Comparison of ENCODE assay signal across 8 cellular contexts in the genomic region with DNA sequence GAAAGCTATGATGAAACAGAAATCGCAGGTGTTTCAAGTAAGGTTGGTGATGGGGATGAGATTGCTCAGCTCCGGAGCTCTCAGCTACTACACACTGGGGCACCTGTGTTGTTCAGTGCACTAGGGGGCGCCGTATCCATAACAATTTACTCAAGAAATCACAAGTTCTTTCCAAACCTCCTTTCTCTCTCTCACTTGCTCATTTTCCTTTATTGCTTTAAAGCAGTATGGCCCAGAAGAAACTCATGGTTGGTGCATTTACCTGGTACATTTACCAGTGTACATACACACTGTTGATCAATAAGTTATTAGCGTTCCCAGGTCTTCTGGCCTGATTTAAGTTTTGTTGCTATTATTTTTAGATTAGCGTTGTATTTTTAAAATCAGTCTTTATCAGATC.
DNase-seq lines count a peak whose midpoint lies in the region; ATAC-seq and TF ChIP-seq lines count a peak whose summit lies in the region.

No MANE protein-coding gene starts in this region.

- TF ChIP-seq CTCF in GM12875 (IDR thresholded peaks at IDR 0.05; ENCODE audit: borderline replicate concordance, insufficient read depth, low read depth, low read length) (peak; percentile 68), VCaP (conservative IDR thresholded peaks at IDR 0.05) (peak; percentile 83), MCF 10A (IDR thresholded peaks at IDR 0.05; ENCODE audit: unreplicated experiment) (peak; percentile 72)

- H3K9me3 Mint-ChIP-seq in MCF 10A (ENCODE audit: unreplicated experiment) = no peaks in the 10 kb centered on the region

- no TSS peak for BruUV-seq in MCF 10A (replicated peaks; lab: Mats Ljungman, UMichigan)

- H3K27ac Mint-ChIP-seq in MCF 10A (ENCODE audit: low read depth, unreplicated experiment) = no peak overlapping the region

- peak; percentile 83 for ATAC-seq in HG02885 (IDR thresholded peaks at IDR 0.05; ENCODE audit: poor library complexity, unreplicated experiment)

- H3K4me3 Mint-ChIP-seq in MCF 10A (ENCODE audit: unreplicated experiment) = no peak overlapping the region

- CTCF ChIA-PET in MCF 10A (lab: Yijun Ruan, JAX) = interaction anchor here (0.5 to 4.5 kb wide), 16 partner anchors 10 to 435 kb away, joined by 3 to 50 read pairs (median 3); no protein-coding TSS in a partner anchor

- DNase-seq in NCI-H2196 (lab: John Stamatoyannopoulos, UW; ENCODE audit: unreplicated experiment) (peak; percentile 71), MCF 10A (ENCODE audit: unreplicated experiment) (peak; percentile 78), inferior parietal cortex (ENCODE audit: extremely low spot score) (peak; percentile 80), middle frontal gyrus (ENCODE audit: extremely low spot score, low spot score) (no peak)
- peak; percentile 74 to 86 for DNase-seq in stimulated activated CD4-positive, alpha-beta T cell treated with anti-CD3 and anti-CD28 coated beads, Interleukin-1b, Interleukin-23, amount 100 ng/mL, for 4 hours (ENCODE audit: low read depth in 2 of 2)

- H3K4me3 ChIP-seq in GM12875 (ENCODE audit: low read depth, low read length) = no peak overlapping the region

- peak overlapping the region; percentile 88 for H3K27ac ChIP-seq in VCaP

- H3K4me1 Mint-ChIP-seq in MCF 10A (ENCODE audit: insufficient read depth, unreplicated experiment) = peaks cover 11% of the 10 kb centered on the region

- H3K27me3 Mint-ChIP-seq in MCF 10A (ENCODE audit: insufficient read depth, unreplicated experiment) = no peaks in the 10 kb centered on the region

- POLR2A ChIA-PET in MCF 10A (lab: Yijun Ruan, JAX) = interaction anchor here (0.8 to 1.0 kb wide), 6 partner anchors 21 to 351 kb away, joined by 3 to 7 read pairs (median 4); no protein-coding TSS in a partner anchor

- intact Hi-C loops in MCF 10A (cut with micrococcal nuclease) = loop anchor here (1.0 to 5.0 kb wide), 5 partner anchors 50 to 505 kb away; partner anchors contain the start of gene TAB2

- H3K36me3 Mint-ChIP-seq in MCF 10A (ENCODE audit: insufficient read depth, unreplicated experiment) = peaks cover 6% of the 10 kb centered on the region
